Comparison of ENCODE assay signal across 1 cellular context in the genomic region with DNA sequence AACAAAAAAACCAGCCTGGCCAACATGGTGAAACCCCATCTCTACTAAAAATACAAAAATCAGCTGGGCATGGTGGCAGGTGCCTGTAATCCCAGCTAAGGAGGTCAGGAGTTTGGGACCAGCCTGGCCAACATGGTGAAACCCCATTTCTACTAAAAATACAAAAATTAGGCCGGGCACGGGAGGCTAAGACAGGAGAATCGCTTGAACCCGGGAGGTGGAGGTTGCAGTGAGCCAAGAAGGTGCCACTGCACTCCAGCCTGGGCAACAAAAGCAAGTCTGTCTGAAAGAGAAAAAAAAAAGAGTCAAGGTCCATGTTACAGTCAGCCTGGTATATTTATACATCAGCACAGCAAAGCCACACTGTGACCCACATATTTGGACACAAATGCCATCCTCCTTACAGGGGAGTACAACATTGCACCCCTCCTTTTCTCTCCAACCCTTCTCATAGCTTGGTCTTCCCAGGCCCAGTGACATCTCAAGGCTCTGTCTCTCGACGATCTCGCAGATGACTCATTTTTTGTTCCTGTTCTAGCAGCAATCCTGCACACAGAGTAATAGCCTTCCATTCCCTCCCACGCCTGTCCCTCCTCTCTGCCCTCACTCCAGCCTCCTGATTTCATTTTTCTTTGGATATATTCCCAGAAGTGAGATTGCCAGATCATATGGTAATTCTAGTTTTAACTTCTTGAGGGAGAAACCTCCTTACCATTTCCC.
TF ChIP-seq lines count a peak whose summit lies in the region.

No MANE protein-coding gene starts in this region.

TF ChIP-seq in GM12878, 131 proteins besides CTCF, POLR2A, EP300 and RAD21:
- TF ChIP-seq, protein P1, sequence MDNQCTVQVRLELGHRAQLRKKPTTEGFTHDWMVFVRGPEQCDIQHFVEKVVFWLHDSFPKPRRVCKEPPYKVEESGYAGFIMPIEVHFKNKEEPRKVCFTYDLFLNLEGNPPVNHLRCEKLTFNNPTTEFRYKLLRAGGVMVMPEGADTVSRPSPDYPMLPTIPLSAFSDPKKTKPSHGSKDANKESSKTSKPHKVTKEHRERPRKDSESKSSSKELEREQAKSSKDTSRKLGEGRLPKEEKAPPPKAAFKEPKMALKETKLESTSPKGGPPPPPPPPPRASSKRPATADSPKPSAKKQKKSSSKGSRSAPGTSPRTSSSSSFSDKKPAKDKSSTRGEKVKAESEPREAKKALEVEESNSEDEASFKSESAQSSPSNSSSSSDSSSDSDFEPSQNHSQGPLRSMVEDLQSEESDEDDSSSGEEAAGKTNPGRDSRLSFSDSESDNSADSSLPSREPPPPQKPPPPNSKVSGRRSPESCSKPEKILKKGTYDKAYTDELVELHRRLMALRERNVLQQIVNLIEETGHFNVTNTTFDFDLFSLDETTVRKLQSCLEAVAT (IDR thresholded peaks at IDR 0.05), result peak; percentile 77
- TF ChIP-seq, protein P2, sequence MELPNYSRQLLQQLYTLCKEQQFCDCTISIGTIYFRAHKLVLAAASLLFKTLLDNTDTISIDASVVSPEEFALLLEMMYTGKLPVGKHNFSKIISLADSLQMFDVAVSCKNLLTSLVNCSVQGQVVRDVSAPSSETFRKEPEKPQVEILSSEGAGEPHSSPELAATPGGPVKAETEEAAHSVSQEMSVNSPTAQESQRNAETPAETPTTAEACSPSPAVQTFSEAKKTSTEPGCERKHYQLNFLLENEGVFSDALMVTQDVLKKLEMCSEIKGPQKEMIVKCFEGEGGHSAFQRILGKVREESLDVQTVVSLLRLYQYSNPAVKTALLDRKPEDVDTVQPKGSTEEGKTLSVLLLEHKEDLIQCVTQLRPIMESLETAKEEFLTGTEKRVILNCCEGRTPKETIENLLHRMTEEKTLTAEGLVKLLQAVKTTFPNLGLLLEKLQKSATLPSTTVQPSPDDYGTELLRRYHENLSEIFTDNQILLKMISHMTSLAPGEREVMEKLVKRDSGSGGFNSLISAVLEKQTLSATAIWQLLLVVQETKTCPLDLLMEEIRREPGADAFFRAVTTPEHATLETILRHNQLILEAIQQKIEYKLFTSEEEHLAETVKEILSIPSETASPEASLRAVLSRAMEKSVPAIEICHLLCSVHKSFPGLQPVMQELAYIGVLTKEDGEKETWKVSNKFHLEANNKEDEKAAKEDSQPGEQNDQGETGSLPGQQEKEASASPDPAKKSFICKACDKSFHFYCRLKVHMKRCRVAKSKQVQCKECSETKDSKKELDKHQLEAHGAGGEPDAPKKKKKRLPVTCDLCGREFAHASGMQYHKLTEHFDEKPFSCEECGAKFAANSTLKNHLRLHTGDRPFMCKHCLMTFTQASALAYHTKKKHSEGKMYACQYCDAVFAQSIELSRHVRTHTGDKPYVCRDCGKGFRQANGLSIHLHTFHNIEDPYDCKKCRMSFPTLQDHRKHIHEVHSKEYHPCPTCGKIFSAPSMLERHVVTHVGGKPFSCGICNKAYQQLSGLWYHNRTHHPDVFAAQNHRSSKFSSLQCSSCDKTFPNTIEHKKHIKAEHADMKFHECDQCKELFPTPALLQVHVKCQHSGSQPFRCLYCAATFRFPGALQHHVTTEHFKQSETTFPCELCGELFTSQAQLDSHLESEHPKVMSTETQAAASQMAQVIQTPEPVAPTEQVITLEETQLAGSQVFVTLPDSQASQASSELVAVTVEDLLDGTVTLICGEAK (IDR thresholded peaks at IDR 0.05; ENCODE audit: borderline replicate concordance), result no peak
- TF ChIP-seq GATAD2B (conservative IDR thresholded peaks at IDR 0.05; ENCODE audit: low read depth), result no peak
- TF ChIP-seq EED (IDR thresholded peaks at IDR 0.05; ENCODE audit: low read depth), result no peak
- TF ChIP-seq NR2C1 (IDR thresholded peaks at IDR 0.05), result no peak
- TF ChIP-seq, protein P3, sequence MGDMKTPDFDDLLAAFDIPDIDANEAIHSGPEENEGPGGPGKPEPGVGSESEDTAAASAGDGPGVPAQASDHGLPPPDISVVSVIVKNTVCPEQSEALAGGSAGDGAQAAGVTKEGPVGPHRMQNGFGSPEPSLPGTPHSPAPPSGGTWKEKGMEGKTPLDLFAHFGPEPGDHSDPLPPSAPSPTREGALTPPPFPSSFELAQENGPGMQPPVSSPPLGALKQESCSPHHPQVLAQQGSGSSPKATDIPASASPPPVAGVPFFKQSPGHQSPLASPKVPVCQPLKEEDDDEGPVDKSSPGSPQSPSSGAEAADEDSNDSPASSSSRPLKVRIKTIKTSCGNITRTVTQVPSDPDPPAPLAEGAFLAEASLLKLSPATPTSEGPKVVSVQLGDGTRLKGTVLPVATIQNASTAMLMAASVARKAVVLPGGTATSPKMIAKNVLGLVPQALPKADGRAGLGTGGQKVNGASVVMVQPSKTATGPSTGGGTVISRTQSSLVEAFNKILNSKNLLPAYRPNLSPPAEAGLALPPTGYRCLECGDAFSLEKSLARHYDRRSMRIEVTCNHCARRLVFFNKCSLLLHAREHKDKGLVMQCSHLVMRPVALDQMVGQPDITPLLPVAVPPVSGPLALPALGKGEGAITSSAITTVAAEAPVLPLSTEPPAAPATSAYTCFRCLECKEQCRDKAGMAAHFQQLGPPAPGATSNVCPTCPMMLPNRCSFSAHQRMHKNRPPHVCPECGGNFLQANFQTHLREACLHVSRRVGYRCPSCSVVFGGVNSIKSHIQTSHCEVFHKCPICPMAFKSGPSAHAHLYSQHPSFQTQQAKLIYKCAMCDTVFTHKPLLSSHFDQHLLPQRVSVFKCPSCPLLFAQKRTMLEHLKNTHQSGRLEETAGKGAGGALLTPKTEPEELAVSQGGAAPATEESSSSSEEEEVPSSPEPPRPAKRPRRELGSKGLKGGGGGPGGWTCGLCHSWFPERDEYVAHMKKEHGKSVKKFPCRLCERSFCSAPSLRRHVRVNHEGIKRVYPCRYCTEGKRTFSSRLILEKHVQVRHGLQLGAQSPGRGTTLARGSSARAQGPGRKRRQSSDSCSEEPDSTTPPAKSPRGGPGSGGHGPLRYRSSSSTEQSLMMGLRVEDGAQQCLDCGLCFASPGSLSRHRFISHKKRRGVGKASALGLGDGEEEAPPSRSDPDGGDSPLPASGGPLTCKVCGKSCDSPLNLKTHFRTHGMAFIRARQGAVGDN (IDR thresholded peaks at IDR 0.05), result no peak
- TF ChIP-seq GABPA (IDR thresholded peaks at IDR 0.05; ENCODE audit: low read depth), result no peak
